Comparison of ENCODE assay signal across 8 cellular contexts in the genomic region with DNA sequence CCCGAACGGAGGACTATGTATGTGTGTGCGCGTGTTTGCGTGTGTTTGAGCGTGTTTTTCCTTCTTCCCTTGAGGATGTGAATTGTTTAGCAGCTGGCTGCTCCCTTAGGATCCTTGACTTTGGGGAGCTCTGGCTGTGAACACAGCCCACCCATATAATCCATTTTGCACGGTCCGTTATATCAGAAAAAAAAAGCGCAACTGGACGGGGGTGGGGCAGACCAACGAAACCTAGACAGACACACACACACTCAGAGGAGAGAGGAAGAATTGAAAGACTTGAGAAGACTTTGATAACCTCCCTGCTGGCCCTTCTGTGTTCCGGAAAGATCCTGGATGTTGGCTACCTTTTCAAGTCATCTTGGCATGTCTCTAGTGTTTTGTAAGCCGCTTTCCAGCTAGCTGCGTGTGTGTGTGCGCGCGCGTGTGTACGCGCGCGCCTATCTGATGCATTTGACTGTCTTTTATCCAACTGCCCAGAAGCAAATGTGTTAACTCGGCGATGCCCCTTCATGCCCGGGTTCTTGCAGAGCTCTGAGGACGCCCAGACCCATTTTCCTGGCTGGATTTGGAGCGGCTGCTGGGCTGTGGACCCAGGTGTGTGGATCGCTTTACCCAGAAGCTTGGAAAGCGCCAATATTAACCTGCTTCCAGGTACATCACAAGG. TPM values are rescaled to one million over a fixed set of nuclear protein-coding genes. Genes with fewer than 3 reads are reported as not detected.
DNase-seq lines count a peak whose midpoint lies in the region; ATAC-seq and TF ChIP-seq lines count a peak whose summit lies in the region.

No MANE protein-coding gene starts in this region.

- H3K9ac ChIP-seq in colonic mucosa (ENCODE audit: low read depth in 2 of 2, low read length in 2 of 2) (no peak overlapping the region), mucosa of stomach (ENCODE audit: low read length) (no peak overlapping the region)

- DNase-seq in NCI-H345 (lab: John Stamatoyannopoulos, UW) (peak; percentile 74), colonic mucosa (no peak), DMS114 treated with DMSO at 0.1 percent for 48 hours (lab: John Stamatoyannopoulos, UW; ENCODE audit: unreplicated experiment) (no peak)
- DNase-seq in effector CD8-positive, alpha-beta T cell (lab: John Stamatoyannopoulos, UW), result no peak
- no peak for DNase-seq in activated effector memory CD4-positive, alpha-beta T cell treated with Interleukin-2 at 50 U/mL for 16 hours

- TF ChIP-seq CTCF in colonic mucosa (IDR thresholded peaks at IDR 0.05), result no peak

- peak; percentile 8 for ATAC-seq in GM19438 (IDR thresholded peaks at IDR 0.05; ENCODE audit: low read depth, unreplicated experiment)
- no peak for ATAC-seq in GM18870 (IDR thresholded peaks at IDR 0.05; ENCODE audit: unreplicated experiment)

- peaks cover 36% of the 10 kb centered on the region for H3K27me3 ChIP-seq in colonic mucosa
- peaks cover 60% of the 10 kb centered on the region for H3K27me3 ChIP-seq in mucosa of stomach (ENCODE audit: control insufficient read depth, insufficient read depth, low read length)

- H3K27ac ChIP-seq in colonic mucosa, result no peak overlapping the region

- H3K9me3 ChIP-seq in colonic mucosa (no peaks in the 10 kb centered on the region), mucosa of stomach (ENCODE audit: control insufficient read depth, low read length) (no peaks in the 10 kb centered on the region)

- H3K36me3 ChIP-seq in colonic mucosa (no peaks in the 10 kb centered on the region), mucosa of stomach (ENCODE audit: control insufficient read depth, insufficient read depth, low read length) (no peaks in the 10 kb centered on the region)

- intact Hi-C loops in colonic mucosa (cut with DNase I), result no loop called here

- H3K4me1 ChIP-seq in colonic mucosa, result no peaks in the 10 kb centered on the region
- no peaks in the 10 kb centered on the region for H3K4me1 ChIP-seq in mucosa of stomach (ENCODE audit: control insufficient read depth, insufficient read depth, low read length)

- peak overlapping the region; percentile 20 for H3K4me3 ChIP-seq in colonic mucosa
- H3K4me3 ChIP-seq in mucosa of stomach (ENCODE audit: low read length), result peak overlapping the region; percentile 4

RNA-seq across cellular contexts. Expression of a gene that starts 0.6 kb away (rescaled TPM):
- under 1 TPM; 0.37 TPM for total RNA-seq in colonic mucosa
